8 cellular contexts compared by ENCODE assay signal in the genomic region with DNA sequence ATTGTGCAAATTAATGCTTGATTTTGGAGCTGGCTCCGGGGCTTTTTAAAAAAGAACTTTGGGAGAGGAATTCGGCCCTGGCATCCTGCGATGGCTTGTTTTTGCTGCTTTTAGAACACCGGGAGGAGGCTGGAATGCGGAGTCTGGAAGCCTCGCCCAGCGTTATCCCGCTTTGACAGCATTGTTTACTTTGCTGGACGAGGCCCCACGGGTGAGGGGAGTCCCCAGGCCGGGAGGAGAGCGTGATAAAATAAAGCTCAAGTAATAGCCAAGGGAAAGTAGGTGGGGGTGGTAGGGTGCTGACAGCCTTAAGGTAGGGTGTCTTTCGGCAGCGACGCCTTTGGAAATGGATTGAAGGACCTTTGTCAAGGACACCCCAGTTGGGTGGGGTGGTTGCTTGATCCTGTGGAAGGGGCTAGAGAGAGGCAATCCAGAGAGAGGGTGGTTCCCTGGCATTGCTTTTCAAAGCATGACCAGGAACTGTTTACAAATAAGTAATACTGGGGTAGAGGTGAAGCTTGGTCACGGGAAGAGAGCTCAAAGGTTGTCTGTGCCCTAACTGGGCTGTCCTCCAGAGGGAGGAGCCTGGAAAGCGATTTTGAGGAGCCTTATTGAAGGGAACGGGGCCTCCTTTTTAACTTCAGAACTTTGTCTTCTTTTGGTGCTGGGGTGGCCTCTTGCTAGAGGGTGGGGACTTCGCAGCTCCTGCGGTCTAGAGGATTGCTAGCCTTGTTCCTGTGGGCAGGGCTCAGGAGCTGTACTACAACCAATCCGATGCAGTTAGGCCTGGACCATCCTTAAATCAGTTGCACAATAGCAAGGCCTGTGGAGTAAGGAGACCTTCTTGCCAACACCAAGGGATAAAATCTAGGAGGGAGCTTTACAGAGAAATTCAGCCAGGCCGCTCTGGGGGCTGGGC. TPM values are rescaled to one million over a fixed set of nuclear protein-coding genes. Genes with fewer than 3 reads are reported as not detected.
DNase-seq lines count a peak whose midpoint lies in the region; ATAC-seq, FAIRE-seq and TF ChIP-seq lines count a peak whose summit lies in the region.

No MANE protein-coding gene starts in this region.

- TF ChIP-seq CTCF in Calu3 (IDR thresholded peaks at IDR 0.05; ENCODE audit: unreplicated experiment) (no peak), OCI-LY1 (IDR thresholded peaks at IDR 0.05; ENCODE audit: low read length) (no peak), glutamatergic neuron (IDR thresholded peaks at IDR 0.05; ENCODE audit: partially characterized antibody, unreplicated experiment) (no peak)

- H3K36me3 Mint-ChIP-seq in Calu3 (ENCODE audit: insufficient read depth, unreplicated experiment) (peaks cover 39% of the 10 kb centered on the region), glutamatergic neuron (ENCODE audit: unreplicated experiment) (peaks cover 6% of the 10 kb centered on the region)
- peaks cover 19% of the 10 kb centered on the region for H3K36me3 Mint-ChIP-seq in activated naive CD8-positive, alpha-beta T cell treated with anti-CD3 and anti-CD28 coated beads, Interleukin-2, amount 10 ng/mL, durations not matched to agents 7 days and 5 days

- H3K4me2 ChIP-seq in OCI-LY1 (ENCODE audit: low read length) = peak overlapping the region; percentile 95

- FAIRE-seq in H54 (lab: Jason Lieb, UNC) = peak; percentile 98

- ATAC-seq in activated naive CD8-positive, alpha-beta T cell treated with anti-CD3 and anti-CD28 coated beads, Interleukin-2, amount 10 ng/mL, durations not matched to agents 7 days and 5 days (ENCODE audit: low read depth) = peak; percentile 60

- H3K36me3 ChIP-seq in OCI-LY1 (ENCODE audit: insufficient read depth, low read length) = peaks cover 14% of the 10 kb centered on the region

- DNase-seq in Calu3 (peak; percentile 68), H54 (ENCODE audit: insufficient read length, low spot score) (peak; percentile 61), glutamatergic neuron (no peak), nucleus accumbens (lab: John Stamatoyannopoulos, UW) (peak in 40 of 56 donors; percentile 3 to 56 (median 38)), OCI-M2 (lab: John Stamatoyannopoulos, UW; ENCODE audit: unreplicated experiment) (no peak), activated gamma-delta T cell (lab: John Stamatoyannopoulos, UW) (no peak)
- peak; percentile 47 for DNase-seq in activated naive CD8-positive, alpha-beta T cell treated with anti-CD3 and anti-CD28 coated beads, Interleukin-2, amount 10 ng/mL, durations not matched to agents 7 days and 5 days

- H3K27me3 Mint-ChIP-seq in Calu3 (ENCODE audit: unreplicated experiment) (no peaks in the 10 kb centered on the region), glutamatergic neuron (ENCODE audit: unreplicated experiment) (peaks cover 6% of the 10 kb centered on the region)
- H3K27me3 Mint-ChIP-seq in activated naive CD8-positive, alpha-beta T cell treated with anti-CD3 and anti-CD28 coated beads, Interleukin-2, amount 10 ng/mL, durations not matched to agents 7 days and 5 days = no peaks in the 10 kb centered on the region

- intact Hi-C loops in Calu3 (cut with micrococcal nuclease; ENCODE audit: unreplicated experiment) = no loop called here

- no peaks in the 10 kb centered on the region for H3K9me3 ChIP-seq in OCI-LY1 (ENCODE audit: low read length)

- H3K9me3 Mint-ChIP-seq in Calu3 (ENCODE audit: low read depth, unreplicated experiment) (no peaks in the 10 kb centered on the region), glutamatergic neuron (ENCODE audit: unreplicated experiment) (peaks cover 6% of the 10 kb centered on the region)
- no peaks in the 10 kb centered on the region for H3K9me3 Mint-ChIP-seq in activated naive CD8-positive, alpha-beta T cell treated with anti-CD3 and anti-CD28 coated beads, Interleukin-2, amount 10 ng/mL, durations not matched to agents 7 days and 5 days

- H3K4me3 Mint-ChIP-seq in Calu3 (ENCODE audit: low read depth, unreplicated experiment) = peak overlapping the region; percentile 85
- H3K4me3 Mint-ChIP-seq in activated naive CD8-positive, alpha-beta T cell treated with anti-CD3 and anti-CD28 coated beads, Interleukin-2, amount 10 ng/mL, durations not matched to agents 7 days and 5 days = peak overlapping the region; percentile 89
- peak overlapping the region; percentile 99 for H3K4me3 Mint-ChIP-seq in glutamatergic neuron (ENCODE audit: unreplicated experiment)

- no peaks in the 10 kb centered on the region for H3K27me3 ChIP-seq in OCI-LY1 (ENCODE audit: insufficient read depth, low read length)

- H3K4me1 Mint-ChIP-seq in Calu3 (ENCODE audit: low read depth, unreplicated experiment) = peaks cover 46% of the 10 kb centered on the region
- peaks cover 37% of the 10 kb centered on the region for H3K4me1 Mint-ChIP-seq in activated naive CD8-positive, alpha-beta T cell treated with anti-CD3 and anti-CD28 coated beads, Interleukin-2, amount 10 ng/mL, durations not matched to agents 7 days and 5 days
- H3K4me1 Mint-ChIP-seq in glutamatergic neuron (ENCODE audit: low read depth, unreplicated experiment) = peaks cover 25% of the 10 kb centered on the region

- H3K27ac Mint-ChIP-seq in Calu3 (ENCODE audit: unreplicated experiment) (peak overlapping the region; percentile 72), glutamatergic neuron (ENCODE audit: unreplicated experiment) (peak overlapping the region; percentile 90)
- H3K27ac Mint-ChIP-seq in activated naive CD8-positive, alpha-beta T cell treated with anti-CD3 and anti-CD28 coated beads, Interleukin-2, amount 10 ng/mL, durations not matched to agents 7 days and 5 days = peak overlapping the region; percentile 93

- no peaks in the 10 kb centered on the region for H4K20me1 ChIP-seq in OCI-LY1 (ENCODE audit: insufficient read depth, low read length)

- BruUV-seq in Calu3 (replicated peaks; lab: Mats Ljungman, UMichigan) = TSS peak; percentile 49

- no peaks in the 10 kb centered on the region for H3K9me2 ChIP-seq in OCI-LY1 (ENCODE audit: low read depth, low read length)

- H2AFZ ChIP-seq in OCI-LY1 (ENCODE audit: low read length) = no peak overlapping the region

- H3K27ac ChIP-seq in OCI-LY1 (ENCODE audit: low read depth, low read length, poor library complexity, severe bottlenecking) = peak overlapping the region; percentile 0

- peaks cover 42% of the 10 kb centered on the region for H3K79me2 ChIP-seq in OCI-LY1 (ENCODE audit: insufficient read depth, low read length)

- TF ChIP-seq POLR2A in H54 (IDR thresholded peaks at IDR 0.05; ENCODE audit: low read depth, low read length) = no peak

- H3K4me3 ChIP-seq in OCI-LY1 (ENCODE audit: low read depth, low read length, poor library complexity, severe bottlenecking) = peak overlapping the region; percentile 75

- H3F3A ChIP-seq in OCI-LY1 (ENCODE audit: insufficient read depth, low read length) = no peaks in the 10 kb centered on the region

- CTCF ChIA-PET in Calu3 (lab: Charles Lee) = interaction anchor here (0.6 to 3.7 kb wide), 10 partner anchors 18 to 1856 kb away, joined by 3 to 32 read pairs (median 3); no protein-coding TSS in a partner anchor

- H3K4me1 ChIP-seq in OCI-LY1 (ENCODE audit: insufficient read depth, low read length, severe bottlenecking) = peaks cover 27% of the 10 kb centered on the region

- peak overlapping the region; percentile 78 for H3K9ac ChIP-seq in OCI-LY1 (ENCODE audit: low read length)

- POLR2A ChIA-PET in activated naive CD8-positive, alpha-beta T cell treated with anti-CD3 and anti-CD28 coated beads, Interleukin-2, amount 10 ng/mL, durations not matched to agents 7 days and 5 days (lab: Charles Lee) = interaction anchor here (0.6 to 2.8 kb wide), 13 partner anchors 11 to 1505 kb away, joined by 3 to 16 read pairs (median 4); a partner anchor contains a TSS

RNA-seq across cellular contexts. Expression of a gene that starts 1.2 kb away (rescaled TPM):
- total RNA-seq in Calu3 (2022) = 53.1 and 54.7 TPM in 2 replicates
- total RNA-seq in activated naive CD8-positive, alpha-beta T cell treated with anti-CD3 and anti-CD28 coated beads, Interleukin-2, amount 10 ng/mL, durations not matched to agents 7 days and 5 days = 10 to 100 TPM; 49.3 to 54.2 TPM
- total RNA-seq in glutamatergic neuron (ENCODE audit: unreplicated experiment) = 130 TPM

RNA-seq across cellular contexts. Expression of a gene that starts 22.7 kb away (rescaled TPM):
- total RNA-seq in Calu3 (2022) (34.4 and 37.1 TPM in 2 replicates), glutamatergic neuron (ENCODE audit: unreplicated experiment) (24.0 TPM)
- total RNA-seq in activated naive CD8-positive, alpha-beta T cell treated with anti-CD3 and anti-CD28 coated beads, Interleukin-2, amount 10 ng/mL, durations not matched to agents 7 days and 5 days = 10 to 100 TPM; 13.0 to 13.3 TPM

RNA-seq across cellular contexts. Expression of a gene that starts 36.3 kb away (rescaled TPM):
- total RNA-seq in Calu3 (2022) (not detected in 2 replicates), glutamatergic neuron (ENCODE audit: unreplicated experiment) (not detected)
- total RNA-seq in activated naive CD8-positive, alpha-beta T cell treated with anti-CD3 and anti-CD28 coated beads, Interleukin-2, amount 10 ng/mL, durations not matched to agents 7 days and 5 days = not detected

Comparison
In these comparisons a context has a peak if more than half of its experiments do, and no peak if none do; other contexts are left out.
1. DNase-seq: peak in Calu3 (single experiment), H54 (single experiment), activated naive CD8-positive, alpha-beta T cell treated with anti-CD3 and anti-CD28 coated beads, Interleukin-2, amount 10 ng/mL, durations not matched to agents 7 days and 5 days (single experiment) and nucleus accumbens (40 of 56); none in glutamatergic neuron (single experiment), OCI-M2 (single experiment) and activated gamma-delta T cell (single experiment).
2. Peak in every context shown above with its lines, with median percentiles within 50 percentile points of each other: H3K27ac Mint-ChIP-seq and H3K4me3 Mint-ChIP-seq.